ENCODE assay signal across 1 cellular context in the genomic region with DNA sequence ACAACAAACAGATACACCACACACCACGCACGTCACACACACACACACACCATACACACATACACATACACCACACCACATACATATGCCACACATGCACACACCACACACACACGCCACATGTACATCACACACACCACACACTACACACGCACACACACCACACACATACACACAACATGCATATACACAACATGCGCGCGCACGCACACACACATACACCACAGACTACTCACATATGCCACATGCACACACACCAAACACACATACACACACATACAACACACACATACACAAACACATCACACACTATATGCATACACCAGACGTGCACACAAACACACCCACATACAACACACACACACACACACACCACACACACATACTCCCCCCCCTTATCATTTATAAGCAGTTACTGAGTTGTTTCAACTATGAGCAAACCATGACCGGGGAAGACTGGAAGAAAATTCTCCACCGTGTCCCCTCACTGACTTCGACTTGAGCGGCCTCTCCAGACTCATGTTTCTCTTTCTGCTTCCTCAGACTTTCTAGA.
A peak's percentile ranks its signal among the peaks of the same experiment; 100 is the strongest.
TF ChIP-seq lines count a peak whose summit lies in the region.

No MANE protein-coding gene starts in this region.

TF ChIP-seq in HepG2, 621 proteins besides CTCF, POLR2A, EP300 and RAD21 (continued from another document):
- TF ChIP-seq, protein P1, sequence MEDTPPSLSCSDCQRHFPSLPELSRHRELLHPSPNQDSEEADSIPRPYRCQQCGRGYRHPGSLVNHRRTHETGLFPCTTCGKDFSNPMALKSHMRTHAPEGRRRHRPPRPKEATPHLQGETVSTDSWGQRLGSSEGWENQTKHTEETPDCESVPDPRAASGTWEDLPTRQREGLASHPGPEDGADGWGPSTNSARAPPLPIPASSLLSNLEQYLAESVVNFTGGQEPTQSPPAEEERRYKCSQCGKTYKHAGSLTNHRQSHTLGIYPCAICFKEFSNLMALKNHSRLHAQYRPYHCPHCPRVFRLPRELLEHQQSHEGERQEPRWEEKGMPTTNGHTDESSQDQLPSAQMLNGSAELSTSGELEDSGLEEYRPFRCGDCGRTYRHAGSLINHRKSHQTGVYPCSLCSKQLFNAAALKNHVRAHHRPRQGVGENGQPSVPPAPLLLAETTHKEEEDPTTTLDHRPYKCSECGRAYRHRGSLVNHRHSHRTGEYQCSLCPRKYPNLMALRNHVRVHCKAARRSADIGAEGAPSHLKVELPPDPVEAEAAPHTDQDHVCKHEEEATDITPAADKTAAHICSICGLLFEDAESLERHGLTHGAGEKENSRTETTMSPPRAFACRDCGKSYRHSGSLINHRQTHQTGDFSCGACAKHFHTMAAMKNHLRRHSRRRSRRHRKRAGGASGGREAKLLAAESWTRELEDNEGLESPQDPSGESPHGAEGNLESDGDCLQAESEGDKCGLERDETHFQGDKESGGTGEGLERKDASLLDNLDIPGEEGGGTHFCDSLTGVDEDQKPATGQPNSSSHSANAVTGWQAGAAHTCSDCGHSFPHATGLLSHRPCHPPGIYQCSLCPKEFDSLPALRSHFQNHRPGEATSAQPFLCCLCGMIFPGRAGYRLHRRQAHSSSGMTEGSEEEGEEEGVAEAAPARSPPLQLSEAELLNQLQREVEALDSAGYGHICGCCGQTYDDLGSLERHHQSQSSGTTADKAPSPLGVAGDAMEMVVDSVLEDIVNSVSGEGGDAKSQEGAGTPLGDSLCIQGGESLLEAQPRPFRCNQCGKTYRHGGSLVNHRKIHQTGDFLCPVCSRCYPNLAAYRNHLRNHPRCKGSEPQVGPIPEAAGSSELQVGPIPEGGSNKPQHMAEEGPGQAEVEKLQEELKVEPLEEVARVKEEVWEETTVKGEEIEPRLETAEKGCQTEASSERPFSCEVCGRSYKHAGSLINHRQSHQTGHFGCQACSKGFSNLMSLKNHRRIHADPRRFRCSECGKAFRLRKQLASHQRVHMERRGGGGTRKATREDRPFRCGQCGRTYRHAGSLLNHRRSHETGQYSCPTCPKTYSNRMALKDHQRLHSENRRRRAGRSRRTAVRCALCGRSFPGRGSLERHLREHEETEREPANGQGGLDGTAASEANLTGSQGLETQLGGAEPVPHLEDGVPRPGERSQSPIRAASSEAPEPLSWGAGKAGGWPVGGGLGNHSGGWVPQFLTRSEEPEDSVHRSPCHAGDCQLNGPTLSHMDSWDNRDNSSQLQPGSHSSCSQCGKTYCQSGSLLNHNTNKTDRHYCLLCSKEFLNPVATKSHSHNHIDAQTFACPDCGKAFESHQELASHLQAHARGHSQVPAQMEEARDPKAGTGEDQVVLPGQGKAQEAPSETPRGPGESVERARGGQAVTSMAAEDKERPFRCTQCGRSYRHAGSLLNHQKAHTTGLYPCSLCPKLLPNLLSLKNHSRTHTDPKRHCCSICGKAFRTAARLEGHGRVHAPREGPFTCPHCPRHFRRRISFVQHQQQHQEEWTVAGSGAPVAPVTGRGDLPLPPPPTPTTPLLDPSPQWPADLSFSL (CRISPR knock-in tag; IDR thresholded peaks at IDR 0.05) = peak; percentile 77
- TF ChIP-seq NBN (conservative IDR thresholded peaks at IDR 0.05) = 0 out of 2 replicates have a peak, but pooled peaks have one; percentile 47
- TF ChIP-seq, protein P2, sequence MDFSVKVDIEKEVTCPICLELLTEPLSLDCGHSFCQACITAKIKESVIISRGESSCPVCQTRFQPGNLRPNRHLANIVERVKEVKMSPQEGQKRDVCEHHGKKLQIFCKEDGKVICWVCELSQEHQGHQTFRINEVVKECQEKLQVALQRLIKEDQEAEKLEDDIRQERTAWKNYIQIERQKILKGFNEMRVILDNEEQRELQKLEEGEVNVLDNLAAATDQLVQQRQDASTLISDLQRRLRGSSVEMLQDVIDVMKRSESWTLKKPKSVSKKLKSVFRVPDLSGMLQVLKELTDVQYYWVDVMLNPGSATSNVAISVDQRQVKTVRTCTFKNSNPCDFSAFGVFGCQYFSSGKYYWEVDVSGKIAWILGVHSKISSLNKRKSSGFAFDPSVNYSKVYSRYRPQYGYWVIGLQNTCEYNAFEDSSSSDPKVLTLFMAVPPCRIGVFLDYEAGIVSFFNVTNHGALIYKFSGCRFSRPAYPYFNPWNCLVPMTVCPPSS (IDR thresholded peaks at IDR 0.05) = 0 out of 2 replicates have a peak, but pooled peaks have one; percentile 11
